In the genomic region with DNA sequence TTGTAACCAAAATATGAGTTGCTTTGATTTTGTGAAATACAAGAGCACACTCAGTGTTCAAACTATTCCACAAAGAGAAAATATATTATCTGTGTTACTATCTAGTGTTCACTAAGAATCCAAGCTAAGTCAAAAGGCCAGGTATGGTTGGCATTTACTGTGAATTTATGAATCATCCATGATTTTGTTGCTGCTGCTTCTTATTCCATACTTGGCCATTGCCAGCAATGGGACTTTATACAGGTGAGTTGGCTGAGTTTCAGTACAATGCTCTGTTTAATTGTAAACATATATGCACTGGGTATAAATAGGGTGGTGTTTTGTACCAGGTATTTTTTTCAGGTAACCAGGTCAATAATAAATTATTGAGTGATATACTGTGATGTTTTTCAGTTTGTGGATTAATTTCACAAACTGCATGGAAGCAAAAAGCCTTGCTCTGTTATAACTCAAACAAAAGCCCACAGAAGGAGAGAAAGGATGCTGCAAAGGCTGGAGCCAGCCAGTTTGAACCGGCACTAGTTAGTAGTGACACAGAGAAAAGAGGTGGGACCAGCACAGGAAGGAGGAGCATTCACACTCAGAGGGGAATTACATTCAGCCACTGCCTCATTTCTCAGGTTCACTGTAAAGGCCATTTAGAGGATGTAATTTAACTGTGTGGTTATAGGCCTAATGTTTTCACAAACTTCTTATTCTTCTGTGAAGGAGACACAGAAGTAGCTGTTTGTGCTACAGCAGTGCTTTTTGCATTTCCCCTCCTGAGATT, we compare ENCODE assay signal across 8 cellular contexts.
DNase-seq lines count a peak whose midpoint lies in the region; TF ChIP-seq lines count a peak whose summit lies in the region.

No MANE protein-coding gene starts in this region.

- H3K4me3 ChIP-seq in HFF-Myc (replicated peaks; ENCODE audit: low read depth, low read length) (no peak overlapping the region), iPS-18a (ENCODE audit: low read length) (no peak overlapping the region)

- TF ChIP-seq CTCF in HFF-Myc (IDR thresholded peaks at IDR 0.05; ENCODE audit: low read depth, low read length, missing control alignments), result no peak

- H3K9ac ChIP-seq in iPS-18a (ENCODE audit: low read length), result peak overlapping the region; percentile 74

- H3K27me3 ChIP-seq in iPS-18a (ENCODE audit: control insufficient read depth, insufficient read depth, low read length), result no peaks in the 10 kb centered on the region

- peak; percentile 8 for DNase-seq in NK-92 treated with Interleukin-12 subunit alpha and Interleukin-12 subunit beta, amount 100 ng/mL, for 24 hours (lab: John Stamatoyannopoulos, UW)
- DNase-seq in NK-92 (lab: John Stamatoyannopoulos, UW; ENCODE audit: unreplicated experiment) (no peak), HFF-Myc (ENCODE audit: extremely low read depth, low read depth) (peak; percentile 25), NCI-H1105 treated with DMSO at 0.1 percent for 48 hours (lab: John Stamatoyannopoulos, UW) (peak; percentile 37), activated T-cell treated with anti-CD3 and anti-CD28 coated beads for 4 hours (peak; percentile 1), inferior parietal cortex (ENCODE audit: extremely low spot score) (no peak)
- peak; percentile 3 to 21 (median 4) for DNase-seq in stimulated activated CD4-positive, alpha-beta T cell treated with anti-CD3 and anti-CD28 coated beads, TNF-alpha, amount 100 ng/mL, for 48 hours (ENCODE audit: low read depth in 3 of 3)

- H3K27ac ChIP-seq in iPS-18a (ENCODE audit: low read length), result peak overlapping the region; percentile 89

- no peaks in the 10 kb centered on the region for H3K9me3 ChIP-seq in iPS-18a (ENCODE audit: control insufficient read depth, low read depth, low read length)

- peaks cover 21% of the 10 kb centered on the region for H3K4me1 ChIP-seq in iPS-18a (ENCODE audit: control insufficient read depth, low read depth, low read length)

- no peaks in the 10 kb centered on the region for H3K36me3 ChIP-seq in iPS-18a (ENCODE audit: control insufficient read depth, low read depth, low read length)

Comparison
In these comparisons a context has a peak if more than half of its experiments do, and no peak if none do; other contexts are left out.
1. DNase-seq: peak in NK-92 treated with Interleukin-12 subunit alpha and Interleukin-12 subunit beta, amount 100 ng/mL, for 24 hours (single experiment), HFF-Myc (single experiment), NCI-H1105 treated with DMSO at 0.1 percent for 48 hours (single experiment), activated T-cell treated with anti-CD3 and anti-CD28 coated beads for 4 hours (single experiment) and stimulated activated CD4-positive, alpha-beta T cell treated with anti-CD3 and anti-CD28 coated beads, TNF-alpha, amount 100 ng/mL, for 48 hours (3 of 3); none in NK-92 (single experiment) and inferior parietal cortex (single experiment).